18 cellular contexts compared by ENCODE assay signal in the genomic region with DNA sequence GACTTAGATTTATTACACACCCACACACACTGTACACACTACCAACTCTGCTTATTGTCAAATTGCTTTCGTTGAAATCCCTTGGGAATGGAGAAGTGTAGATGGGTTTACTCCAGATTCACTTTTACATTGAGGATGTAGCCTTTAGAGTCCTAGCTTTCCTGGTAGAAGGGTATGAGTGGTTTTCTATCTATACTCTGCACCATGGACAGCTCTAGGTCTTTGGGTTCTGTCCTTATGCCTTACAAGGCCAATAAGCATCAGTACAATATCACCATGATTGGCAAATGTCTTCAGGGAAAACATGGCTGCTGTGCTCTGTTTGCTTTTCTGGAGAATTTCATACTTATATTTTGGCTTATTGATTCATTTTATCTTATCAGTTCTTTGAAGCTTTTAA.
DNase-seq lines count a peak whose midpoint lies in the region; ATAC-seq and TF ChIP-seq lines count a peak whose summit lies in the region.
"Had no signal": no experiment of that assay in that cellular context is flagged by ENCODE, and none has a peak within 500 bp of the region (broad histone marks: within the 10 kb centered on the region; RNA-seq: fewer than 3 reads in every experiment).

No MANE protein-coding gene starts in this region.

- DNase-seq in GM23338 (ENCODE audit: low spot score) (no peak), NCI-H2081 treated with DMSO at 0.1 percent for 48 hours (lab: John Stamatoyannopoulos, UW) (no peak), AG20443 (ENCODE audit: low spot score) (no peak)
- no peak for DNase-seq in activated naive CD8-positive, alpha-beta T cell treated with anti-CD3 and anti-CD28 coated beads, Interleukin-2, amount 50 U/mL, for 24 hours
- DNase-seq: 8988T; ACHN; C1 segment of cervical spinal cord; Calu3; CD4-positive, alpha-beta memory T cell; COR-L47; DMS53; DMS79 treated with DMSO at 0.1 percent for 48 hours; GF-D8; GOT3 had no signal

- H3K36me3 ChIP-seq in GM23338 (ENCODE audit: insufficient read depth) = no peaks in the 10 kb centered on the region
- no peaks in the 10 kb centered on the region for H3K36me3 ChIP-seq in HEK293 (ENCODE audit: control insufficient read depth in 2 of 2, insufficient read depth in 1 of 2, low read length in 2 of 2)
- H3K36me3 ChIP-seq: HAP-1 had no signal

- no peak for ATAC-seq in GM23338
- ATAC-seq in activated naive CD8-positive, alpha-beta T cell treated with anti-CD3 and anti-CD28 coated beads, Interleukin-2, amount 50 U/mL, for 24 hours = no peak
- ATAC-seq: A549 had no signal

- H3K9me3 Mint-ChIP-seq in GM23338 = no peaks in the 10 kb centered on the region
- peaks cover 7% of the 10 kb centered on the region for H3K9me3 Mint-ChIP-seq in activated naive CD8-positive, alpha-beta T cell treated with anti-CD3 and anti-CD28 coated beads, Interleukin-2, amount 50 U/mL, for 24 hours

- no peaks in the 10 kb centered on the region for H4K20me1 ChIP-seq in GM23338 (replicated peaks; ENCODE audit: insufficient read depth)

- H3K4me3 ChIP-seq in GM23338 (no peak overlapping the region), HEK293 (ENCODE audit: low read depth, low read length) (no peak overlapping the region)
- H3K4me3 ChIP-seq: A549, HAP-1 had no signal

- H3K27ac Mint-ChIP-seq in GM23338 = no peak overlapping the region
- H3K27ac Mint-ChIP-seq in activated naive CD8-positive, alpha-beta T cell treated with anti-CD3 and anti-CD28 coated beads, Interleukin-2, amount 50 U/mL, for 24 hours = no peak overlapping the region
- H3K27ac Mint-ChIP-seq: CD4-positive, alpha-beta memory T cell had no signal

- no peaks in the 10 kb centered on the region for H3K27me3 ChIP-seq in GM23338 (ENCODE audit: insufficient read depth)

- H2AFZ ChIP-seq in GM23338 = no peak overlapping the region

- 0 out of 2 replicates have a peak, but pooled peaks cover 6% of the 10 kb centered on the region for H3K9me2 ChIP-seq in GM23338 (ENCODE audit: insufficient read depth)

- H3K4me2 ChIP-seq in GM23338 = no peak overlapping the region
- H3K4me2 ChIP-seq: A549 had no signal

- H3F3A ChIP-seq in GM23338 (replicated peaks; ENCODE audit: low read depth) = no peaks in the 10 kb centered on the region

- H3K4me3 Mint-ChIP-seq in GM23338 = no peak overlapping the region
- no peak overlapping the region for H3K4me3 Mint-ChIP-seq in activated naive CD8-positive, alpha-beta T cell treated with anti-CD3 and anti-CD28 coated beads, Interleukin-2, amount 50 U/mL, for 24 hours
- H3K4me3 Mint-ChIP-seq: CD4-positive, alpha-beta memory T cell had no signal

- no peak for TF ChIP-seq CTCF in GM23338 (conservative IDR thresholded peaks at IDR 0.05; ENCODE audit: low read depth in 2 of 2)
- TF ChIP-seq CTCF in HEK293 (tag by site-specific recombination; IDR thresholded peaks at IDR 0.05) = no peak

- H3K4me1 Mint-ChIP-seq in GM23338 = no peaks in the 10 kb centered on the region
- no peaks in the 10 kb centered on the region for H3K4me1 Mint-ChIP-seq in activated naive CD8-positive, alpha-beta T cell treated with anti-CD3 and anti-CD28 coated beads, Interleukin-2, amount 50 U/mL, for 24 hours
- H3K4me1 Mint-ChIP-seq: CD4-positive, alpha-beta memory T cell had no signal

- CTCF ChIA-PET in HEK293 (lab: Yijun Ruan, JAX) = interaction anchor here (0.6 kb wide), 1 partner anchor 252 kb away, joined by 3 read pairs; no protein-coding TSS in a partner anchor

- H3K27ac ChIP-seq in GM23338 (ENCODE audit: low read depth) (no peak overlapping the region), HEK293 (ENCODE audit: extremely low read depth, low read depth, low read length) (no peak overlapping the region)
- H3K27ac ChIP-seq: A549 had no signal

- H3K36me3 Mint-ChIP-seq in GM23338 (ENCODE audit: low read depth) = no peaks in the 10 kb centered on the region
- no peaks in the 10 kb centered on the region for H3K36me3 Mint-ChIP-seq in activated naive CD8-positive, alpha-beta T cell treated with anti-CD3 and anti-CD28 coated beads, Interleukin-2, amount 50 U/mL, for 24 hours (ENCODE audit: low read depth)
- H3K36me3 Mint-ChIP-seq: CD4-positive, alpha-beta memory T cell had no signal

- POLR2A ChIA-PET in HEK293 (lab: Yijun Ruan, JAX) = no interaction called here

- no peaks in the 10 kb centered on the region for H3K79me2 ChIP-seq in GM23338 (replicated peaks; ENCODE audit: insufficient read depth)

- H3K9me3 ChIP-seq in HEK293 (ENCODE audit: control insufficient read depth, insufficient read depth, low read depth, low read length) = no peaks in the 10 kb centered on the region
- H3K9me3 ChIP-seq: A549, HAP-1 had no signal

- H3K4me1 ChIP-seq in GM23338 (ENCODE audit: insufficient read depth) (no peaks in the 10 kb centered on the region), HEK293 (ENCODE audit: control insufficient read depth, insufficient read depth, low read length) (no peaks in the 10 kb centered on the region)
- H3K4me1 ChIP-seq: A549, HAP-1 had no signal

- no peaks in the 10 kb centered on the region for H3K27me3 Mint-ChIP-seq in GM23338 (ENCODE audit: insufficient read depth, low read depth, poor library complexity)
- H3K27me3 Mint-ChIP-seq in activated naive CD8-positive, alpha-beta T cell treated with anti-CD3 and anti-CD28 coated beads, Interleukin-2, amount 50 U/mL, for 24 hours = no peaks in the 10 kb centered on the region
- H3K27me3 Mint-ChIP-seq: CD4-positive, alpha-beta memory T cell had no signal

TF ChIP-seq in GM23338, 12 proteins besides CTCF, POLR2A, EP300 and RAD21 (continues in another document):
- no peak for TF ChIP-seq ZNF114 (CRISPR knock-in tag; IDR thresholded peaks at IDR 0.05)

TF ChIP-seq in HEK293, 187 proteins besides CTCF, POLR2A, EP300 and RAD21 (continues in another document):
- TF ChIP-seq, protein P1, sequence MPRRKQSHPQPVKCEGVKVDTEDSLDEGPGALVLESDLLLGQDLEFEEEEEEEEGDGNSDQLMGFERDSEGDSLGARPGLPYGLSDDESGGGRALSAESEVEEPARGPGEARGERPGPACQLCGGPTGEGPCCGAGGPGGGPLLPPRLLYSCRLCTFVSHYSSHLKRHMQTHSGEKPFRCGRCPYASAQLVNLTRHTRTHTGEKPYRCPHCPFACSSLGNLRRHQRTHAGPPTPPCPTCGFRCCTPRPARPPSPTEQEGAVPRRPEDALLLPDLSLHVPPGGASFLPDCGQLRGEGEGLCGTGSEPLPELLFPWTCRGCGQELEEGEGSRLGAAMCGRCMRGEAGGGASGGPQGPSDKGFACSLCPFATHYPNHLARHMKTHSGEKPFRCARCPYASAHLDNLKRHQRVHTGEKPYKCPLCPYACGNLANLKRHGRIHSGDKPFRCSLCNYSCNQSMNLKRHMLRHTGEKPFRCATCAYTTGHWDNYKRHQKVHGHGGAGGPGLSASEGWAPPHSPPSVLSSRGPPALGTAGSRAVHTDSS (tag by site-specific recombination; IDR thresholded peaks at IDR 0.05) = no peak

TF ChIP-seq in PFSK-1, 5 proteins besides CTCF, POLR2A, EP300 and RAD21:
- TF ChIP-seq TAF1 (IDR thresholded peaks at IDR 0.05; ENCODE audit: borderline replicate concordance, insufficient read depth, low read length) (no peak), FOXP2 (optimal IDR thresholded peaks at IDR 0.05; ENCODE audit: borderline replicate concordance, extremely low read depth, extremely low read length, insufficient read depth) (no peak), SIN3A (IDR thresholded peaks at IDR 0.05; ENCODE audit: borderline replicate concordance, insufficient read depth, low read length) (no peak)
- TF ChIP-seq, protein P2, sequence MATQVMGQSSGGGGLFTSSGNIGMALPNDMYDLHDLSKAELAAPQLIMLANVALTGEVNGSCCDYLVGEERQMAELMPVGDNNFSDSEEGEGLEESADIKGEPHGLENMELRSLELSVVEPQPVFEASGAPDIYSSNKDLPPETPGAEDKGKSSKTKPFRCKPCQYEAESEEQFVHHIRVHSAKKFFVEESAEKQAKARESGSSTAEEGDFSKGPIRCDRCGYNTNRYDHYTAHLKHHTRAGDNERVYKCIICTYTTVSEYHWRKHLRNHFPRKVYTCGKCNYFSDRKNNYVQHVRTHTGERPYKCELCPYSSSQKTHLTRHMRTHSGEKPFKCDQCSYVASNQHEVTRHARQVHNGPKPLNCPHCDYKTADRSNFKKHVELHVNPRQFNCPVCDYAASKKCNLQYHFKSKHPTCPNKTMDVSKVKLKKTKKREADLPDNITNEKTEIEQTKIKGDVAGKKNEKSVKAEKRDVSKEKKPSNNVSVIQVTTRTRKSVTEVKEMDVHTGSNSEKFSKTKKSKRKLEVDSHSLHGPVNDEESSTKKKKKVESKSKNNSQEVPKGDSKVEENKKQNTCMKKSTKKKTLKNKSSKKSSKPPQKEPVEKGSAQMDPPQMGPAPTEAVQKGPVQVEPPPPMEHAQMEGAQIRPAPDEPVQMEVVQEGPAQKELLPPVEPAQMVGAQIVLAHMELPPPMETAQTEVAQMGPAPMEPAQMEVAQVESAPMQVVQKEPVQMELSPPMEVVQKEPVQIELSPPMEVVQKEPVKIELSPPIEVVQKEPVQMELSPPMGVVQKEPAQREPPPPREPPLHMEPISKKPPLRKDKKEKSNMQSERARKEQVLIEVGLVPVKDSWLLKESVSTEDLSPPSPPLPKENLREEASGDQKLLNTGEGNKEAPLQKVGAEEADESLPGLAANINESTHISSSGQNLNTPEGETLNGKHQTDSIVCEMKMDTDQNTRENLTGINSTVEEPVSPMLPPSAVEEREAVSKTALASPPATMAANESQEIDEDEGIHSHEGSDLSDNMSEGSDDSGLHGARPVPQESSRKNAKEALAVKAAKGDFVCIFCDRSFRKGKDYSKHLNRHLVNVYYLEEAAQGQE (IDR thresholded peaks at IDR 0.05; ENCODE audit: insufficient read depth in 1 of 2, low read depth in 2 of 2, low read length in 2 of 2) = peak; percentile 53 to 86; a peak in 3 of 4 replicates
